In genomic region chr9:35659340-35659739, GRCh38 we compare ENCODE assay signal across 6 cellular contexts. TPM values are rescaled to one million over a fixed set of nuclear protein-coding genes. Genes with fewer than 3 reads are reported as not detected.
DNase-seq lines count a peak whose midpoint lies in the region; ATAC-seq, FAIRE-seq and TF ChIP-seq lines count a peak whose summit lies in the region.

No MANE protein-coding gene starts in this region.

- H3K4me1 ChIP-seq in GM12878 (ENCODE audit: control insufficient read depth, insufficient read depth, low read length): peaks cover 34% of the 10 kb centered on the region

- TF ChIP-seq EP300 in GM12878 (IDR thresholded peaks at IDR 0.05; ENCODE audit: borderline replicate concordance in 1 of 2, control insufficient read depth in 1 of 2, low read depth in 2 of 2, low read length in 2 of 2): no peak
- no peak for TF ChIP-seq EP300 in neural cell (conservative IDR thresholded peaks at IDR 0.05; ENCODE audit: poor library complexity, severe bottlenecking)

- ATAC-seq in GM12878: no peak

- FAIRE-seq in GM12878 (lab: Jason Lieb, UNC) (no peak), HTR-8/SVneo (lab: Jason Lieb, UNC) (no peak)

- no TSS peak for BruUV-seq in GM12878 (replicated peaks; lab: Mats Ljungman, UMichigan)

- no peak for TF ChIP-seq CTCF in GM12878 (IDR thresholded peaks at IDR 0.05 in 2 of 3, conservative IDR thresholded peaks at IDR 0.05 in 1 of 3; ENCODE audit: control insufficient read depth in 2 of 3, extremely low read depth in 1 of 3, insufficient read depth in 1 of 3, low read depth in 3 of 3, low read length in 3 of 3)
- no peak for TF ChIP-seq CTCF in neural cell (IDR thresholded peaks at IDR 0.05; ENCODE audit: poor library complexity, severe bottlenecking)

- SMC1A ChIA-PET in GM12878 (lab: Charles Lee; ENCODE audit: uncharacterized antibody, unreplicated experiment): interaction anchor here (0.9 to 12.5 kb wide), 7 partner anchors 12 to 223 kb away, joined by 3 to 145 read pairs (median 9); partner anchors contain the start of genes CREB3, SIT1 and TLN1

- no peaks in the 10 kb centered on the region for H3K27me3 ChIP-seq in GM12878 (replicated peaks in 1 of 2; ENCODE audit: control insufficient read depth in 2 of 2, insufficient read depth in 2 of 2, low read length in 1 of 2)
- H3K27me3 ChIP-seq in neural cell (ENCODE audit: insufficient read depth, low read depth, low read length): no peaks in the 10 kb centered on the region

- POLR2A ChIA-PET in GM12878 (lab: Charles Lee): interaction anchor here (0.9 to 10.9 kb wide), 8 partner anchors 11 to 119 kb away, joined by 3 to 163 read pairs (median 6); partner anchors contain the start of genes CD72, CREB3, SIT1 and TESK1

- H3K27ac ChIP-seq in GM12878 (ENCODE audit: control insufficient read depth, insufficient read depth) (peak overlapping the region; percentile 90), neural cell (ENCODE audit: low read length) (peak overlapping the region; percentile 97)

- TF ChIP-seq POLR2A in GM12878 (IDR thresholded peaks at IDR 0.05; ENCODE audit: low read depth, low read length): no peak

- H4K20me1 ChIP-seq in GM12878 (ENCODE audit: control insufficient read depth, insufficient read depth) (no peaks in the 10 kb centered on the region), neural cell (ENCODE audit: insufficient read depth) (no peaks in the 10 kb centered on the region)

- H3K9ac ChIP-seq in GM12878 (ENCODE audit: control insufficient read depth, insufficient read depth, low read length) (peak overlapping the region; percentile 78), neural cell (ENCODE audit: low read length) (peak overlapping the region; percentile 97)

- H3K79me2 ChIP-seq in GM12878 (ENCODE audit: control insufficient read depth, insufficient read depth, low read length) (peaks cover 34% of the 10 kb centered on the region), neural cell (replicated peaks; ENCODE audit: insufficient read depth, low read length) (peaks cover 6% of the 10 kb centered on the region)

- in situ Hi-C loops in GM12878 (cut with MboI) (no loop called here), KBM-7 (cut with MboI; ENCODE audit: low pct_unique_long_range_greater_than_20kb, low sequenced_read_pairs) (no loop called here)

- CTCF ChIA-PET in GM12878 (lab: Yijun Ruan, JAX): interaction anchor here (0.5 to 13.5 kb wide), 16 partner anchors 12 to 223 kb away, joined by 3 to 227 read pairs (median 6); partner anchors contain the start of genes CREB3, GBA2, RGP1 and TLN1

- TF ChIP-seq RAD21 in GM12878 (IDR thresholded peaks at IDR 0.05; ENCODE audit: insufficient read depth, low read depth, low read length): no peak
- TF ChIP-seq RAD21 in neural cell (conservative IDR thresholded peaks at IDR 0.05): no peak

- RAD21 ChIA-PET in GM12878 (lab: Charles Lee; ENCODE audit: unreplicated experiment): interaction anchor here (0.8 to 5.2 kb wide), 7 partner anchors 11 to 131 kb away, joined by 3 to 60 read pairs (median 14); partner anchors contain the start of genes CREB3, TESK1 and TLN1

- H3K9me3 ChIP-seq in GM12878 (replicated peaks; ENCODE audit: control insufficient read depth, insufficient read depth, low read length) (no peaks in the 10 kb centered on the region), neural cell (ENCODE audit: low read length) (no peaks in the 10 kb centered on the region)

- H3K36me3 ChIP-seq in GM12878 (ENCODE audit: control insufficient read depth in 2 of 2, insufficient read depth in 2 of 2, low read length in 1 of 2) (peaks cover 6 to 9% of the 10 kb centered on the region in 2 experiments; a peak in 3 of 4 replicates), neural cell (ENCODE audit: insufficient read depth, low read length) (peaks cover 8% of the 10 kb centered on the region)

- H3F3A ChIP-seq in neural cell (ENCODE audit: insufficient read depth, low read length, poor library complexity, severe bottlenecking): no peaks in the 10 kb centered on the region

- no peaks in the 10 kb centered on the region for H3K9me2 ChIP-seq in neural cell (ENCODE audit: insufficient read depth, low read length)

- intact Hi-C loops in GM12878 (cut with micrococcal nuclease; ENCODE audit: unreplicated experiment): loop anchor here (2.0 to 10.0 kb wide), 2 partner anchors 69 to 165 kb away; partner anchors contain the start of genes FAM221B and TMEM8B

- DNase-seq in HCEC 1CT (peak; percentile 56), GM12878 (ENCODE audit: low read depth, low spot score) (no peak), HTR-8/SVneo (ENCODE audit: insufficient read length, low spot score) (no peak), NCI-H82 (lab: John Stamatoyannopoulos, UW) (no peak), KBM-7 (no peak)

- H2AFZ ChIP-seq in GM12878 (ENCODE audit: control insufficient read depth, low read depth, low read length) (no peak overlapping the region; the same call in 1 of the 2 replicates), neural cell (ENCODE audit: low read depth, low read length) (no peak overlapping the region)

- WGBS in GM12878 (ENCODE audit: insufficient coverage, insufficient replicate concordance, low lambda C conversion rate, missing lambda C conversion rate): 21% methylated on average over 3 of the region's 3 CpGs

- H3K4me2 ChIP-seq in GM12878 (ENCODE audit: control insufficient read depth, insufficient read depth) (peak overlapping the region; percentile 95), neural cell (ENCODE audit: low read length) (peak overlapping the region; percentile 71)

- peak overlapping the region; percentile 85 for H3K4me3 ChIP-seq in GM12878
- H3K4me3 ChIP-seq in neural cell (ENCODE audit: low read length): peak overlapping the region; percentile 80

RNA-seq across cellular contexts. Expression of gene CCDC107, which starts 1.2 kb away (rescaled TPM):
- 6.3 and 7.0 TPM in 2 replicates for total RNA-seq in GM12878 (2013; cell fraction: nucleolus; rRNA removed)
- total RNA-seq in GM12878 (2014; rRNA removed): 9.4 and 13.2 TPM in 2 replicates
- total RNA-seq in GM12878 (2014; rRNA removed; fragmentation: Illumina TruSeq; extraction: Trizol): 6.2 and 6.3 TPM in 2 replicates
- total RNA-seq in GM12878 (2021): 10.6 and 11.8 TPM in 2 replicates
- polyA plus RNA-seq in GM12878 (2011; ENCODE audit: low read depth): 4.9 TPM
- 8.6 and 10.5 TPM in 2 replicates for polyA plus RNA-seq in GM12878 (2011; rRNA removed)
- 8.7 and 13.0 TPM in 2 replicates for polyA plus RNA-seq in GM12878 (2011; cell fraction: cytosol; rRNA removed)
- polyA plus RNA-seq in GM12878 (2011; cell fraction: nucleus; rRNA removed): 9.3 and 11.8 TPM in 2 replicates
- polyA plus RNA-seq in GM12878 (2012): 11.4 and 12.6 TPM in 2 replicates
- 5.9 and 6.7 TPM in 2 replicates for polyA plus RNA-seq in GM12878 (2014; fragmentation: Illumina TruSeq; extraction: Trizol)
- polyA plus RNA-seq in GM12878 (2014; fragmentation: Nextera tagmentation; extraction: Ambion mirVana): under 1 TPM; 0.19 to 0.90 TPM
- polyA plus RNA-seq in GM12878 (2014; rRNA removed): 14.3 and 16.0 TPM in 2 replicates
- polyA plus RNA-seq in GM12878 (2016; fragmentation: Nextera tagmentation; extraction: Ambion mirVana): 10 to 100 TPM; 15.6 to 18.3 TPM
- polyA minus RNA-seq in GM12878 (2011; rRNA and poly(A)+ RNA removed): 3.4 and 6.7 TPM in 2 replicates
- 2.3 and 3.1 TPM in 2 replicates for polyA minus RNA-seq in GM12878 (2011; cell fraction: cytosol; rRNA and poly(A)+ RNA removed)
- 2.8 and 4.1 TPM in 2 replicates for polyA minus RNA-seq in GM12878 (2011; cell fraction: nucleus; rRNA and poly(A)+ RNA removed)
- polyA plus RNA-seq in neural cell: 41.4 and 44.4 TPM in 2 replicates
- polyA minus RNA-seq in neural cell: 11.8 and 12.4 TPM in 2 replicates

RNA-seq across cellular contexts. Expression of gene RMRP, which starts 1.5 kb away (rescaled TPM):
- 15,728 and 37,247 TPM in 2 replicates for total RNA-seq in GM12878 (2013; cell fraction: nucleolus; rRNA removed)
- total RNA-seq in GM12878 (2014; rRNA removed): 34,892 and 42,450 TPM in 2 replicates
- 6,746 and 12,076 TPM in 2 replicates for total RNA-seq in GM12878 (2014; rRNA removed; fragmentation: Illumina TruSeq; extraction: Trizol)
- 18,533 and 18,901 TPM in 2 replicates for total RNA-seq in GM12878 (2021)
- polyA plus RNA-seq in GM12878 (2011; ENCODE audit: low read depth): not detected
- polyA plus RNA-seq in GM12878 (2011; rRNA removed): 3.8 and 12.0 TPM in 2 replicates
- 152 TPM in 1 of 2 replicates, not detected in the other for polyA plus RNA-seq in GM12878 (2011; cell fraction: cytosol; rRNA removed)
- 4,598 and 4,771 TPM in 2 replicates for polyA plus RNA-seq in GM12878 (2011; cell fraction: nucleus; rRNA removed)
- polyA plus RNA-seq in GM12878 (2012): 62.9 TPM in 1 of 2 replicates, not detected in the other
- polyA plus RNA-seq in GM12878 (2014; fragmentation: Illumina TruSeq; extraction: Trizol): not detected in 2 replicates
- not detected for polyA plus RNA-seq in GM12878 (2014; fragmentation: Nextera tagmentation; extraction: Ambion mirVana)
- polyA plus RNA-seq in GM12878 (2014; rRNA removed): 760 and 1,065 TPM in 2 replicates
- 10 to 100 TPM in 1 of 2 experiments, not detected in 1; 13.3 TPM for polyA plus RNA-seq in GM12878 (2016; fragmentation: Nextera tagmentation; extraction: Ambion mirVana)
- polyA minus RNA-seq in GM12878 (2011; rRNA and poly(A)+ RNA removed): 9,902 and 51,214 TPM in 2 replicates
- 10,750 and 21,317 TPM in 2 replicates for polyA minus RNA-seq in GM12878 (2011; cell fraction: cytosol; rRNA and poly(A)+ RNA removed)
- polyA minus RNA-seq in GM12878 (2011; cell fraction: nucleus; rRNA and poly(A)+ RNA removed): 140,969 and 152,974 TPM in 2 replicates
- 9,508 TPM in 1 of 2 replicates, not detected in the other for polyA plus RNA-seq in neural cell
- polyA minus RNA-seq in neural cell: 23,296 and 96,249 TPM in 2 replicates

RNA-seq across cellular contexts. Expression of gene ARHGEF39, which starts 5.7 kb away (rescaled TPM):
- 9.9 and 10.8 TPM in 2 replicates for total RNA-seq in GM12878 (2013; cell fraction: nucleolus; rRNA removed)
- total RNA-seq in GM12878 (2014; rRNA removed): 6.6 and 7.6 TPM in 2 replicates
- total RNA-seq in GM12878 (2014; rRNA removed; fragmentation: Illumina TruSeq; extraction: Trizol): 8.0 and 8.2 TPM in 2 replicates
- 12.4 and 14.1 TPM in 2 replicates for total RNA-seq in GM12878 (2021)
- 16.4 TPM for polyA plus RNA-seq in GM12878 (2011; ENCODE audit: low read depth)
- polyA plus RNA-seq in GM12878 (2011; rRNA removed): 10.8 and 12.3 TPM in 2 replicates
- 13.5 and 13.9 TPM in 2 replicates for polyA plus RNA-seq in GM12878 (2011; cell fraction: cytosol; rRNA removed)
- polyA plus RNA-seq in GM12878 (2011; cell fraction: nucleus; rRNA removed): 25.2 and 38.3 TPM in 2 replicates
- 4.5 and 7.6 TPM in 2 replicates for polyA plus RNA-seq in GM12878 (2012)
- 12.4 and 15.2 TPM in 2 replicates for polyA plus RNA-seq in GM12878 (2014; fragmentation: Illumina TruSeq; extraction: Trizol)
- polyA plus RNA-seq in GM12878 (2014; fragmentation: Nextera tagmentation; extraction: Ambion mirVana): 1 to 10 TPM; 2.0 to 5.0 TPM
- 14.8 TPM in 2 replicates for polyA plus RNA-seq in GM12878 (2014; rRNA removed)
- polyA plus RNA-seq in GM12878 (2016; fragmentation: Nextera tagmentation; extraction: Ambion mirVana): 10 to 100 TPM; 25.3 to 28.9 TPM
- 14.3 and 15.0 TPM in 2 replicates for polyA minus RNA-seq in GM12878 (2011; rRNA and poly(A)+ RNA removed)
- 5.8 and 6.3 TPM in 2 replicates for polyA minus RNA-seq in GM12878 (2011; cell fraction: cytosol; rRNA and poly(A)+ RNA removed)
- 27.9 and 30.0 TPM in 2 replicates for polyA minus RNA-seq in GM12878 (2011; cell fraction: nucleus; rRNA and poly(A)+ RNA removed)
- 0.51 TPM in 1 of 2 replicates, not detected in the other for polyA plus RNA-seq in neural cell
- not detected in 2 replicates for polyA minus RNA-seq in neural cell

RNA-seq across cellular contexts. Expression of gene SIT1, which starts 8.6 kb away (rescaled TPM):
- 31.5 and 33.0 TPM in 2 replicates for total RNA-seq in GM12878 (2013; cell fraction: nucleolus; rRNA removed)
- total RNA-seq in GM12878 (2014; rRNA removed): 115 and 119 TPM in 2 replicates
- 55.0 and 55.6 TPM in 2 replicates for total RNA-seq in GM12878 (2014; rRNA removed; fragmentation: Illumina TruSeq; extraction: Trizol)
- 83.3 and 84.9 TPM in 2 replicates for total RNA-seq in GM12878 (2021)
- 38.2 TPM for polyA plus RNA-seq in GM12878 (2011; ENCODE audit: low read depth)
- polyA plus RNA-seq in GM12878 (2011; rRNA removed): 20.1 and 29.1 TPM in 2 replicates
- polyA plus RNA-seq in GM12878 (2011; cell fraction: cytosol; rRNA removed): 42.7 and 45.9 TPM in 2 replicates
- polyA plus RNA-seq in GM12878 (2011; cell fraction: nucleus; rRNA removed): 16.1 and 23.4 TPM in 2 replicates
- polyA plus RNA-seq in GM12878 (2012): 88.6 and 91.7 TPM in 2 replicates
- polyA plus RNA-seq in GM12878 (2014; fragmentation: Illumina TruSeq; extraction: Trizol): 26.3 and 44.9 TPM in 2 replicates
- 10 to 100 TPM in 1 of 2 experiments, under 1 TPM in 1; 0.97 to 12.1 TPM for polyA plus RNA-seq in GM12878 (2014; fragmentation: Nextera tagmentation; extraction: Ambion mirVana)
- polyA plus RNA-seq in GM12878 (2014; rRNA removed): 137 and 147 TPM in 2 replicates
- polyA plus RNA-seq in GM12878 (2016; fragmentation: Nextera tagmentation; extraction: Ambion mirVana): 10 to 100 TPM; 63.8 to 77.8 TPM
- 5.4 and 16.1 TPM in 2 replicates for polyA minus RNA-seq in GM12878 (2011; rRNA and poly(A)+ RNA removed)
- polyA minus RNA-seq in GM12878 (2011; cell fraction: cytosol; rRNA and poly(A)+ RNA removed): 3.6 and 8.9 TPM in 2 replicates
- 4.1 and 5.0 TPM in 2 replicates for polyA minus RNA-seq in GM12878 (2011; cell fraction: nucleus; rRNA and poly(A)+ RNA removed)
- not detected in 2 replicates for polyA plus RNA-seq in neural cell
- polyA minus RNA-seq in neural cell: not detected in 2 replicates

RNA-seq across cellular contexts. Expression of gene CA9, which starts 14.4 kb away (rescaled TPM):
- 1.7 and 3.2 TPM in 2 replicates for total RNA-seq in GM12878 (2013; cell fraction: nucleolus; rRNA removed)
- total RNA-seq in GM12878 (2014; rRNA removed): 2.7 and 5.8 TPM in 2 replicates
- 0.89 and 1.3 TPM in 2 replicates for total RNA-seq in GM12878 (2014; rRNA removed; fragmentation: Illumina TruSeq; extraction: Trizol)
- 4.0 TPM in 2 replicates for total RNA-seq in GM12878 (2021)
- 3.7 TPM for polyA plus RNA-seq in GM12878 (2011; ENCODE audit: low read depth)
- polyA plus RNA-seq in GM12878 (2011; rRNA removed): 4.7 and 6.6 TPM in 2 replicates
- 4.1 and 7.5 TPM in 2 replicates for polyA plus RNA-seq in GM12878 (2011; cell fraction: cytosol; rRNA removed)
- 2.9 and 8.5 TPM in 2 replicates for polyA plus RNA-seq in GM12878 (2011; cell fraction: nucleus; rRNA removed)
- polyA plus RNA-seq in GM12878 (2012): 3.2 and 5.9 TPM in 2 replicates
- 0.68 and 1.2 TPM in 2 replicates for polyA plus RNA-seq in GM12878 (2014; fragmentation: Illumina TruSeq; extraction: Trizol)
- polyA plus RNA-seq in GM12878 (2014; fragmentation: Nextera tagmentation; extraction: Ambion mirVana): 1 to 10 TPM in 1 of 2 experiments, under 1 TPM in 1; 0.79 to 1.2 TPM
- polyA plus RNA-seq in GM12878 (2014; rRNA removed): 1.2 and 2.6 TPM in 2 replicates
- under 1 TPM; 0.53 to 0.74 TPM for polyA plus RNA-seq in GM12878 (2016; fragmentation: Nextera tagmentation; extraction: Ambion mirVana)
- polyA minus RNA-seq in GM12878 (2011; rRNA and poly(A)+ RNA removed): 1.8 and 3.1 TPM in 2 replicates
- 3.3 and 4.8 TPM in 2 replicates for polyA minus RNA-seq in GM12878 (2011; cell fraction: cytosol; rRNA and poly(A)+ RNA removed)
- 0.48 and 0.60 TPM in 2 replicates for polyA minus RNA-seq in GM12878 (2011; cell fraction: nucleus; rRNA and poly(A)+ RNA removed)
- polyA plus RNA-seq in neural cell: not detected in 2 replicates
- not detected in 2 replicates for polyA minus RNA-seq in neural cell
